In the genomic region with DNA sequence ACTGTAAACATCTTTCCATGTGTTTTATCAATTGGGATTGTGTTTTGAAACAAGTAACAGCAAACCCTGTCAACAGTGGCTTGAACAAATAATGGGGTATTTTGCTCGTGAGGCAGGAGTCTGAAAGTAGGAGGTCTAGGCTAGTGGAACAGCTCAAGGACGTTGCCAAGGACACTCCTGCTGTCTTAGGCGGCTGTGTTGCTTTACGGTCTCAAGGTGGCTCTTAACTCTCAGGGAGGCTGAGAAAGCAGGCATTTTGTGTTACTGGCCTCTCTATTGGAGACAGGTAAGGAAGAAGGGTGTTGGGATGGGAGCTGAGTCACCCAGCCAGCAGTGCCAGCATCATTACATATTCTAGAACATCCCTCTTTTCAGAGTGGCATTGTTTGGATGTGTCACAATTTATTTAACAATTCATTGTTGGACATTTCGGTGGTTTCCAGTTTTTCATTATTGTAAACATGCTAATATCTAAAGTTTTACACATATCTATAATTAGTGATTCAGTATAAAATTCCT, we compare ENCODE assay signal across 22 cellular contexts. TPM values are rescaled to one million over a fixed set of nuclear protein-coding genes. Genes with fewer than 3 reads are reported as not detected.
DNase-seq lines count a peak whose midpoint lies in the region; TF ChIP-seq lines count a peak whose summit lies in the region.
"Had no signal": no experiment of that assay in that cellular context is flagged by ENCODE, and none has a peak within 500 bp of the region (broad histone marks: within the 10 kb centered on the region; RNA-seq: fewer than 3 reads in every experiment).

No MANE protein-coding gene starts in this region.

- H3K9ac ChIP-seq in mammary epithelial cell (ENCODE audit: insufficient read depth, low read length): no peak overlapping the region
- H3K9ac ChIP-seq: GM23248, KMS-11 had no signal

- no peak overlapping the region for H3K27ac Mint-ChIP-seq in MCF 10A (ENCODE audit: low read depth, unreplicated experiment)
- no peak overlapping the region for H3K27ac Mint-ChIP-seq in type B pancreatic cell
- H3K27ac Mint-ChIP-seq: HFFc6 had no signal

- TF ChIP-seq CTCF in MCF 10A (IDR thresholded peaks at IDR 0.05; ENCODE audit: unreplicated experiment) (no peak), breast epithelium (IDR thresholded peaks at IDR 0.05) (no peak), mammary epithelial cell (conservative IDR thresholded peaks at IDR 0.05 in 1 of 2, IDR thresholded peaks at IDR 0.05 in 1 of 2; ENCODE audit: extremely low read depth in 1 of 2, insufficient read depth in 1 of 2, low read depth in 1 of 2, low read length in 2 of 2) (no peak), esophagus squamous epithelium (IDR thresholded peaks at IDR 0.05) (no peak), type B pancreatic cell (conservative IDR thresholded peaks at IDR 0.05) (no peak)

- H3K4me1 ChIP-seq in breast epithelium (no peaks in the 10 kb centered on the region), mammary epithelial cell (ENCODE audit: insufficient read depth, low read length) (no peaks in the 10 kb centered on the region), esophagus squamous epithelium (no peaks in the 10 kb centered on the region)
- H3K4me1 ChIP-seq: SJCRH30 had no signal

- POLR2A ChIA-PET in MCF 10A (lab: Yijun Ruan, JAX): interaction anchor here (0.7 kb wide), 1 partner anchor 379 kb away, joined by 3 read pairs; no protein-coding TSS in a partner anchor

- no peak overlapping the region for H3K4me2 ChIP-seq in mammary epithelial cell (ENCODE audit: insufficient read depth, low read depth, low read length)
- H3K4me2 ChIP-seq: KMS-11 had no signal

- WGBS in mammary epithelial cell (ENCODE audit: low coverage, missing lambda C conversion rate): 64% methylated on average over 5 of the region's 5 CpGs
- 70 to 81% methylated on average over 5 of the region's 5 CpGs for WGBS in esophagus squamous epithelium, 2 donors

- H3K27ac ChIP-seq in breast epithelium (no peak overlapping the region), mammary epithelial cell (ENCODE audit: insufficient read depth, low read depth, low read length) (no peak overlapping the region), layer of hippocampus (ENCODE audit: low read depth, low read length) (peak overlapping the region; percentile 1), esophagus squamous epithelium (no peak overlapping the region)
- H3K27ac ChIP-seq: KMS-11, RWPE1, SJCRH30 had no signal

- H3K36me3 ChIP-seq in breast epithelium: no peaks in the 10 kb centered on the region
- H3K36me3 ChIP-seq in mammary epithelial cell (ENCODE audit: insufficient read depth, low read length): no peaks in the 10 kb centered on the region
- H3K36me3 ChIP-seq in esophagus squamous epithelium: no peaks in the 10 kb centered on the region
- H3K36me3 ChIP-seq: SJCRH30 had no signal

- H3K4me3 ChIP-seq in breast epithelium (no peak overlapping the region), mammary epithelial cell (replicated peaks in 1 of 3; ENCODE audit: insufficient read depth in 1 of 3, low read depth in 2 of 3, low read length in 3 of 3) (no peak overlapping the region), esophagus squamous epithelium (no peak overlapping the region)
- H3K4me3 ChIP-seq: GM23248, SJCRH30 had no signal

- H4K20me1 ChIP-seq in mammary epithelial cell (ENCODE audit: insufficient read depth, low read length): no peaks in the 10 kb centered on the region

- H3K4me3 Mint-ChIP-seq in MCF 10A (ENCODE audit: unreplicated experiment): no peak overlapping the region
- no peak overlapping the region for H3K4me3 Mint-ChIP-seq in type B pancreatic cell
- H3K4me3 Mint-ChIP-seq: CD4-positive, CD25-positive, alpha-beta regulatory T cell; HFFc6 had no signal

- H3K9me3 ChIP-seq in breast epithelium (no peaks in the 10 kb centered on the region), mammary epithelial cell (replicated peaks; ENCODE audit: insufficient read depth, low read length) (no peaks in the 10 kb centered on the region), esophagus squamous epithelium (no peaks in the 10 kb centered on the region)
- H3K9me3 ChIP-seq: SJCRH30 had no signal

- H2AFZ ChIP-seq in mammary epithelial cell (ENCODE audit: low read depth, low read length): no peak overlapping the region
- H2AFZ ChIP-seq: GM23248 had no signal

- dilution Hi-C loops in mammary epithelial cell (cut with HindIII; ENCODE audit: low sequenced_read_pairs): no loop called here

- H3K36me3 Mint-ChIP-seq in MCF 10A (ENCODE audit: insufficient read depth, unreplicated experiment): no peaks in the 10 kb centered on the region
- no peaks in the 10 kb centered on the region for H3K36me3 Mint-ChIP-seq in type B pancreatic cell
- H3K36me3 Mint-ChIP-seq: CD4-positive, CD25-positive, alpha-beta regulatory T cell had no signal

- H3K4me1 Mint-ChIP-seq in MCF 10A (ENCODE audit: insufficient read depth, unreplicated experiment) (peaks cover 11% of the 10 kb centered on the region), type B pancreatic cell (ENCODE audit: unreplicated experiment) (no peaks in the 10 kb centered on the region)
- H3K4me1 Mint-ChIP-seq: CD4-positive, CD25-positive, alpha-beta regulatory T cell had no signal

- intact Hi-C loops in MCF 10A (cut with micrococcal nuclease) (no loop called here), breast epithelium (cut with DNase I; ENCODE audit: low total_unique reads) (no loop called here), mammary epithelial cell (cut with micrococcal nuclease) (no loop called here), esophagus squamous epithelium (cut with DNase I) (no loop called here)

- H3K27me3 Mint-ChIP-seq in MCF 10A (ENCODE audit: insufficient read depth, unreplicated experiment) (no peaks in the 10 kb centered on the region), type B pancreatic cell (peaks cover 2% of the 10 kb centered on the region)

- in situ Hi-C loops in mammary epithelial cell (cut with MboI; ENCODE audit: low sequenced_read_pairs in 2 of 2): no loop called here

- CTCF ChIA-PET in MCF 10A (lab: Yijun Ruan, JAX) (interaction anchor here (0.6 to 0.7 kb wide), 3 partner anchors 40 to 1124 kb away, joined by 3 read pairs; no protein-coding TSS in a partner anchor), mammary epithelial cell (lab: Charles Lee; ENCODE audit: low non-redundant PET) (no interaction called here)

- H3K27me3 ChIP-seq in breast epithelium: no peaks in the 10 kb centered on the region
- no peaks in the 10 kb centered on the region for H3K27me3 ChIP-seq in mammary epithelial cell (ENCODE audit: insufficient read depth, low read length)
- no peaks in the 10 kb centered on the region for H3K27me3 ChIP-seq in layer of hippocampus (ENCODE audit: control insufficient read depth, insufficient read depth, low read length)
- no peaks in the 10 kb centered on the region for H3K27me3 ChIP-seq in esophagus squamous epithelium
- H3K27me3 ChIP-seq: SJCRH30 had no signal

- H3K9me3 Mint-ChIP-seq in MCF 10A (ENCODE audit: unreplicated experiment) (no peaks in the 10 kb centered on the region), type B pancreatic cell (no peaks in the 10 kb centered on the region)
- H3K9me3 Mint-ChIP-seq: CD4-positive, CD25-positive, alpha-beta regulatory T cell; HFFc6 had no signal

- TF ChIP-seq POLR2A in breast epithelium (IDR thresholded peaks at IDR 0.05): no peak
- no peak for TF ChIP-seq POLR2A in esophagus squamous epithelium (IDR thresholded peaks at IDR 0.05)

- peak; percentile 23 for DNase-seq in MCF 10A (ENCODE audit: unreplicated experiment)
- DNase-seq in breast epithelium (ENCODE audit: low spot score in 2 of 2): no peak
- DNase-seq in mammary epithelial cell: peak; percentile 23
- DNase-seq in esophagus squamous epithelium (lab: John Stamatoyannopoulos, UW): no peak
- DNase-seq in type B pancreatic cell (ENCODE audit: extremely low spot score, unreplicated experiment): no peak
- DNase-seq in HuH-7.5 (ENCODE audit: low spot score): no peak
- DNase-seq in stimulated activated CD4-positive, alpha-beta T cell treated with anti-CD3 and anti-CD28 coated beads, Interleukin-4, amount 100 ng/mL, for 24 hours: no peak
- DNase-seq: AML-193; CD4-positive, CD25-positive, alpha-beta regulatory T cell; DND-41; GDM1; GM23248; HFFc6; NCI-H146; NCI-H2081 treated with DMSO at 0.1 percent for 48 hours; NCI-H226; NCI-H526; SJCRH30 had no signal

- no TSS peak for BruUV-seq in MCF 10A (replicated peaks; lab: Mats Ljungman, UMichigan)
- BruUV-seq in mammary epithelial cell (replicated peaks; lab: Mats Ljungman, UMichigan): no TSS peak

- no peaks in the 10 kb centered on the region for H3K79me2 ChIP-seq in mammary epithelial cell (ENCODE audit: insufficient read depth, low read length)

RNA-seq across cellular contexts. Expression of a gene that starts 30.9 kb away (rescaled TPM):
- 118 and 138 TPM in 2 replicates for total RNA-seq in MCF 10A (2022)
- 10 to 100 TPM; 41.1 to 56.0 (median 47.3) TPM for total RNA-seq in breast epithelium
- 10 to 100 TPM; 27.3 to 90.7 TPM for total RNA-seq in mammary epithelial cell
- 84.8 TPM for polyA plus RNA-seq in mammary epithelial cell
- 233 TPM for polyA minus RNA-seq in mammary epithelial cell
- 10 to 100 TPM; 15.7 to 34.5 (median 32.1) TPM for total RNA-seq in esophagus squamous epithelium
- 83.9 and 96.1 TPM in 2 replicates for total RNA-seq in type B pancreatic cell (ENCODE audit: low replicate concordance)

RNA-seq across cellular contexts. Expression of a gene that starts 31.5 kb away (rescaled TPM):
- total RNA-seq in MCF 10A (2022) (18.0 and 26.0 TPM in 2 replicates), breast epithelium (10 to 100 TPM; 10.6 to 21.3 (median 19.9) TPM), mammary epithelial cell (10 to 100 TPM; 10.2 to 25.0 TPM), esophagus squamous epithelium (1 to 10 TPM; 4.4 to 7.6 (median 5.2) TPM), type B pancreatic cell (ENCODE audit: low replicate concordance) (13.5 and 14.4 TPM in 2 replicates)
- 12.3 TPM for polyA plus RNA-seq in mammary epithelial cell
- polyA minus RNA-seq in mammary epithelial cell: 25.1 TPM
- total RNA-seq: OCI-LY7 had no signal

RNA-seq across cellular contexts. Expression of a gene that starts 49.6 kb away (rescaled TPM):
- total RNA-seq in MCF 10A (2022): 18.9 and 22.7 TPM in 2 replicates
- total RNA-seq in breast epithelium: 10 to 100 TPM; 12.5 to 21.5 (median 16.1) TPM
- 10 to 100 TPM; 24.2 to 42.7 TPM for total RNA-seq in mammary epithelial cell
- polyA plus RNA-seq in mammary epithelial cell: 28.2 TPM
- polyA minus RNA-seq in mammary epithelial cell: 60.2 TPM
- 10 to 100 TPM in 2 of 4 donors, 1 to 10 TPM in 2; 4.7 to 12.4 (median 9.6) TPM for total RNA-seq in esophagus squamous epithelium
- 24.3 and 57.3 TPM in 2 replicates for total RNA-seq in type B pancreatic cell (ENCODE audit: low replicate concordance)

Comparison
In these comparisons a context has a peak if more than half of its experiments do, and no peak if none do; other contexts are left out.
1. DNase-seq: peak in MCF 10A (single experiment) and mammary epithelial cell (single experiment); none in breast epithelium (0 of 2), esophagus squamous epithelium (single experiment), type B pancreatic cell (single experiment), HuH-7.5 (single experiment) and stimulated activated CD4-positive, alpha-beta T cell treated with anti-CD3 and anti-CD28 coated beads, Interleukin-4, amount 100 ng/mL, for 24 hours (single experiment).